1 cellular context compared by ENCODE assay signal in genomic region chr17:32558328-32558955, GRCh38.
TF ChIP-seq lines count a peak whose summit lies in the region.

No MANE protein-coding gene starts in this region.

TF ChIP-seq in GM12878, 131 proteins besides CTCF, POLR2A, EP300 and RAD21 (continued from another document and continues in another):
- TF ChIP-seq ZBTB40 (IDR thresholded peaks at IDR 0.05; ENCODE audit: borderline replicate concordance) (0 out of 2 replicates have a peak, but pooled peaks have one; percentile 12), USF2 (IDR thresholded peaks at IDR 0.05; ENCODE audit: borderline replicate concordance, low read depth, low read length) (no peak), E2F4 (IDR thresholded peaks at IDR 0.05; ENCODE audit: low read depth, low read length) (no peak), ELK1 (IDR thresholded peaks at IDR 0.05; ENCODE audit: low read depth, low read length) (no peak), SIX5 (IDR thresholded peaks at IDR 0.05; ENCODE audit: low read depth, low read length, severe bottlenecking) (no peak), RBBP5 (conservative IDR thresholded peaks at IDR 0.05) (no peak), KAT2A (conservative IDR thresholded peaks at IDR 0.05; ENCODE audit: control insufficient read depth, low read depth, low read length) (no peak), SMARCA5 (IDR thresholded peaks at IDR 0.05) (no peak; the same call in none of the 2 replicates), BHLHE40 (IDR thresholded peaks at IDR 0.05; ENCODE audit: borderline replicate concordance in 1 of 2, low read depth in 2 of 2, low read length in 1 of 2) (peak; percentile 17 to 40; a peak in 1 of 4 replicates), ZNF592 (IDR thresholded peaks at IDR 0.05) (peak; percentile 76), SREBF1 (IDR thresholded peaks at IDR 0.05; ENCODE audit: low read length) (no peak), SKIL (IDR thresholded peaks at IDR 0.05; ENCODE audit: low read depth, poor library complexity, severe bottlenecking) (no peak), RELB (IDR thresholded peaks at IDR 0.05; ENCODE audit: low read depth) (peak; percentile 53), POLR2AphosphoS2 (IDR thresholded peaks at IDR 0.05; ENCODE audit: low read depth, low read length) (no peak), RFX5 (IDR thresholded peaks at IDR 0.05; ENCODE audit: low read depth, low read length) (no peak), STAT1 (conservative IDR thresholded peaks at IDR 0.05) (no peak), ATF2 (IDR thresholded peaks at IDR 0.05; ENCODE audit: low read length) (0 out of 2 replicates have a peak, but pooled peaks have one; percentile 20), EZH2 (IDR thresholded peaks at IDR 0.05; ENCODE audit: borderline replicate concordance, control insufficient read depth, low read depth, low read length) (no peak), SUZ12 (IDR thresholded peaks at IDR 0.05; ENCODE audit: unreplicated experiment) (no peak), ZNF687 (IDR thresholded peaks at IDR 0.05) (peak; percentile 99), YBX1 (IDR thresholded peaks at IDR 0.05) (no peak), HDAC2 (IDR thresholded peaks at IDR 0.05) (no peak), CBX5 (IDR thresholded peaks at IDR 0.05; ENCODE audit: low read depth) (no peak), MXI1 (IDR thresholded peaks at IDR 0.05; ENCODE audit: low read depth, low read length) (no peak), TCF12 (IDR thresholded peaks at IDR 0.05; ENCODE audit: low read depth, low read length) (no peak), GATAD2B (conservative IDR thresholded peaks at IDR 0.05; ENCODE audit: low read depth) (no peak), POLR2AphosphoS5 (IDR thresholded peaks at IDR 0.05; ENCODE audit: low read length) (no peak), MEF2A (IDR thresholded peaks at IDR 0.05; ENCODE audit: insufficient read depth, low read depth, low read length) (0 out of 2 replicates have a peak, but pooled peaks have one; percentile 35), RCOR1 (conservative IDR thresholded peaks at IDR 0.05; ENCODE audit: low read depth, low read length) (no peak), EED (IDR thresholded peaks at IDR 0.05; ENCODE audit: low read depth) (peak; percentile 63), ATF7 (IDR thresholded peaks at IDR 0.05; ENCODE audit: low read depth) (no peak), IKZF2 (IDR thresholded peaks at IDR 0.05) (peak; percentile 27 to 58; a peak in 2 of 4 replicates), NRF1 (conservative IDR thresholded peaks at IDR 0.05; ENCODE audit: low read depth, low read length) (no peak), ZBED1 (IDR thresholded peaks at IDR 0.05; ENCODE audit: borderline replicate concordance) (no peak), ASH2L (IDR thresholded peaks at IDR 0.05; ENCODE audit: borderline replicate concordance, low read depth) (no peak), RAD51 (IDR thresholded peaks at IDR 0.05) (peak; percentile 53; the same call in 1 of the 2 replicates), ESRRA (IDR thresholded peaks at IDR 0.05; ENCODE audit: low read length) (no peak), CBX3 (IDR thresholded peaks at IDR 0.05; ENCODE audit: borderline replicate concordance, low read depth) (no peak), NFIC (IDR thresholded peaks at IDR 0.05; ENCODE audit: low read depth, low read length) (no peak; the same call in 1 of the 2 replicates), ZNF24 (IDR thresholded peaks at IDR 0.05) (peak; percentile 57; the same call in 1 of the 2 replicates), SPI1 (IDR thresholded peaks at IDR 0.05; ENCODE audit: borderline replicate concordance, insufficient read depth, low read depth, low read length) (no peak)
